Comparison of ENCODE assay signal across 8 cellular contexts in genomic region chr4:169410839-169411770, GRCh38.
A peak's percentile ranks its signal among the peaks of the same experiment; 100 is the strongest.
DNase-seq lines count a peak whose midpoint lies in the region; ATAC-seq and TF ChIP-seq lines count a peak whose summit lies in the region.

No MANE protein-coding gene starts in this region.

- H3K27me3 ChIP-seq in aorta (ENCODE audit: control insufficient read depth in 1 of 2, insufficient read depth in 2 of 2, low read length in 1 of 2): no peaks in the 10 kb centered on the region

- TF ChIP-seq CTCF in NB4 (IDR thresholded peaks at IDR 0.05; ENCODE audit: low read depth, low read length): no peak

- intact Hi-C loops in aorta (cut with DNase I): no loop called here

- no peaks in the 10 kb centered on the region for H3K4me1 ChIP-seq in aorta (ENCODE audit: control insufficient read depth in 1 of 2, insufficient read depth in 2 of 2, low read length in 2 of 2)

- DNase-seq in activated gamma-delta T cell treated with Interleukin-2 at 50 U/mL for 16 hours: peak; percentile 31
- no peak for DNase-seq in activated gamma-delta T cell (lab: John Stamatoyannopoulos, UW)
- DNase-seq in NB4 (ENCODE audit: low read depth): peak; percentile 80
- peak; percentile 46 to 60 for DNase-seq in activated T-cell treated with anti-CD3 and anti-CD28 coated beads, Interleukin-2, amount 50 U/mL, for 48 hours
- DNase-seq in iPS DF 19.7 (ENCODE audit: low read depth, low spot score): peak; percentile 54
- DNase-seq in stimulated activated naive CD4-positive, alpha-beta T cell treated with Interleukin-2 at 50 U/mL for 16 hours (lab: John Stamatoyannopoulos, UW): peak; percentile 28
- DNase-seq in aorta: no peak

- no peaks in the 10 kb centered on the region for H3K9me3 ChIP-seq in aorta (ENCODE audit: control insufficient read depth, low read length)

- ATAC-seq in HG02588 (IDR thresholded peaks at IDR 0.05; ENCODE audit: unreplicated experiment) (peak; percentile 99), aorta (ENCODE audit: low FRiP score) (no peak)

- no peak overlapping the region for H3K27ac ChIP-seq in aorta (ENCODE audit: low read depth in 1 of 2, low read length in 2 of 2)

- 88 to 93% methylated on average over 12 of the region's 12 CpGs for WGBS in aorta, 2 donors

- no peaks in the 10 kb centered on the region for H3K36me3 ChIP-seq in aorta (ENCODE audit: control insufficient read depth in 1 of 2, insufficient read depth in 2 of 2, low read length in 1 of 2)

- no peak overlapping the region for H3K4me3 ChIP-seq in NB4 (ENCODE audit: low read depth, low read length)
- H3K4me3 ChIP-seq in aorta (ENCODE audit: low read length in 2 of 2): no peak overlapping the region

- no peak for TF ChIP-seq POLR2A in NB4 (IDR thresholded peaks at IDR 0.05; ENCODE audit: extremely low read depth, insufficient read length)

Comparison
In these comparisons a context has a peak if more than half of its experiments do, and no peak if none do; other contexts are left out.
1. DNase-seq: peak in activated gamma-delta T cell treated with Interleukin-2 at 50 U/mL for 16 hours (single experiment), NB4 (single experiment), activated T-cell treated with anti-CD3 and anti-CD28 coated beads, Interleukin-2, amount 50 U/mL, for 48 hours (2 of 2), iPS DF 19.7 (single experiment) and stimulated activated naive CD4-positive, alpha-beta T cell treated with Interleukin-2 at 50 U/mL for 16 hours (single experiment); none in activated gamma-delta T cell (single experiment) and aorta (0 of 2).